20 cellular contexts compared by ENCODE assay signal in genomic region chr12:76549131-76549530, GRCh38. TPM values are rescaled to one million over a fixed set of nuclear protein-coding genes. Genes with fewer than 3 reads are reported as not detected.
DNase-seq lines count a peak whose midpoint lies in the region; ATAC-seq and TF ChIP-seq lines count a peak whose summit lies in the region.
"Had no signal": no experiment of that assay in that cellular context is flagged by ENCODE, and none has a peak within 500 bp of the region (broad histone marks: within the 10 kb centered on the region; RNA-seq: fewer than 3 reads in every experiment).

No MANE protein-coding gene starts in this region.

- H3K27ac Mint-ChIP-seq in CD4-positive, CD25-positive, alpha-beta regulatory T cell, result no peak overlapping the region
- peak overlapping the region; percentile 16 to 76 (median 23) for H3K27ac Mint-ChIP-seq in nephron
- H3K27ac Mint-ChIP-seq: activated CD4-positive, alpha-beta T cell treated with anti-CD3 and anti-CD28 coated beads for 36 hours; natural killer cell had no signal

- H2BK5ac ChIP-seq in IMR-90 (ENCODE audit: low read depth, low read length, poor library complexity, severe bottlenecking), result peak overlapping the region; percentile 17

- H3K18ac ChIP-seq in IMR-90 (ENCODE audit: low read depth, low read length), result no peak overlapping the region

- H3K4me2 ChIP-seq in IMR-90 (ENCODE audit: low read depth, low read length), result peak overlapping the region; percentile 46; the same call in 1 of the 2 replicates
- H3K4me2 ChIP-seq: KMS-11 had no signal

- H3K27me3 ChIP-seq in CD4-positive, CD25-positive, alpha-beta regulatory T cell (ENCODE audit: control insufficient read depth, insufficient read depth, low read length), result no peaks in the 10 kb centered on the region
- H3K27me3 ChIP-seq in IMR-90 (ENCODE audit: control insufficient read depth, insufficient read depth, low read length) (no peaks in the 10 kb centered on the region), tibial artery (no peaks in the 10 kb centered on the region)
- H3K27me3 ChIP-seq: heart right ventricle had no signal

- peaks cover 45% of the 10 kb centered on the region for H3K4me1 ChIP-seq in CD4-positive, CD25-positive, alpha-beta regulatory T cell (ENCODE audit: control insufficient read depth, insufficient read depth, low read length, poor library complexity, severe bottlenecking)
- H3K4me1 ChIP-seq in IMR-90 (ENCODE audit: control insufficient read depth, insufficient read depth, low read length), result peaks cover 3% of the 10 kb centered on the region; the same call in 1 of the 2 replicates
- H3K4me1 ChIP-seq in tibial artery, result peaks cover 0 to 33% (median under 1%) of the 10 kb centered on the region in 4 donors

- no peak overlapping the region for H3K56ac ChIP-seq in IMR-90 (ENCODE audit: extremely low read depth, insufficient read depth, low read length)

- TF ChIP-seq POLR2A in IMR-90 (IDR thresholded peaks at IDR 0.05; ENCODE audit: low read depth, low read length), result no peak

- H3K27ac ChIP-seq in CD4-positive, CD25-positive, alpha-beta regulatory T cell (ENCODE audit: insufficient read depth, low read length, poor library complexity, severe bottlenecking), result no peak overlapping the region
- H3K27ac ChIP-seq in IMR-90 (ENCODE audit: insufficient read depth, low read length) (no peak overlapping the region), tibial artery (no peak overlapping the region)
- H3K27ac ChIP-seq: heart right ventricle, HL-60, KMS-11 had no signal

- peaks cover 22% of the 10 kb centered on the region; the same call in 1 of the 2 replicates for H4K20me1 ChIP-seq in IMR-90 (ENCODE audit: insufficient read depth, low read length)

- H3K36me3 Mint-ChIP-seq in CD4-positive, CD25-positive, alpha-beta regulatory T cell, result no peaks in the 10 kb centered on the region
- H3K36me3 Mint-ChIP-seq in nephron (ENCODE audit: low read depth), result no peaks in the 10 kb centered on the region
- H3K36me3 Mint-ChIP-seq: natural killer cell had no signal

- BruUV-seq in IMR-90 (replicated peaks; lab: Mats Ljungman, UMichigan), result no TSS peak

- H3K79me1 ChIP-seq in IMR-90 (ENCODE audit: low read depth in 1 of 2, low read length in 2 of 2), result peaks cover 17 to 60% of the 10 kb centered on the region in 2 experiments

- DNase-seq in CD4-positive, CD25-positive, alpha-beta regulatory T cell, result no peak
- peak; percentile 18 for DNase-seq in IMR-90
- peak; percentile 21 for DNase-seq in astrocyte of the hippocampus (ENCODE audit: low read depth, low spot score)
- no peak for DNase-seq in NCI-H1694 (lab: John Stamatoyannopoulos, UW)
- no peak for DNase-seq in NCI-H1092 treated with DMSO at 0.1 percent for 48 hours (lab: John Stamatoyannopoulos, UW)
- DNase-seq in tibial artery, result no peak
- no peak for DNase-seq in activated CD4-positive, alpha-beta T cell treated with anti-CD3 and anti-CD28 coated beads, Interleukin-2, amount 50 U/mL, for 4 hours
- DNase-seq: activated CD4-positive, alpha-beta T cell treated with anti-CD3 and anti-CD28 coated beads for 36 hours; activated naive CD4-positive, alpha-beta T cell; CD8-positive, alpha-beta memory T cell; DND-41; heart right ventricle; natural killer cell; NCI-H146; NCI-H226; stimulated activated naive CD8-positive, alpha-beta T cell treated with anti-CD3 and anti-CD28 coated beads, Interleukin-15, amount 100 ng/mL, for 72 hours had no signal

- TF ChIP-seq CTCF in IMR-90 (conservative IDR thresholded peaks at IDR 0.05; ENCODE audit: low read depth, low read length) (no peak), nephron (IDR thresholded peaks at IDR 0.05; ENCODE audit: unreplicated experiment in 3 of 3) (no peak), tibial artery (IDR thresholded peaks at IDR 0.05) (no peak)

- no peak overlapping the region for H3K9ac ChIP-seq in IMR-90 (ENCODE audit: low read depth, low read length)
- H3K9ac ChIP-seq: KMS-11 had no signal

- H3K14ac ChIP-seq in IMR-90 (replicated peaks; ENCODE audit: low read depth, low read length), result no peak overlapping the region

- no peak overlapping the region for H3K4ac ChIP-seq in IMR-90 (ENCODE audit: low read depth, low read length)

- H2BK120ac ChIP-seq in IMR-90 (ENCODE audit: low read depth, low read length), result no peak overlapping the region

- CTCF ChIA-PET in IMR-90 (lab: Yijun Ruan, JAX), result no interaction called here

- 93% methylated on average over 2 of the region's 4 CpGs; no CpG with 5 or more reads in 1 of the 2 experiments for WGBS in IMR-90 (ENCODE audit: extremely low coverage in 2 of 2, insufficient read length in 1 of 2), 2 experiments

- no peak overlapping the region for H2AFZ ChIP-seq in IMR-90 (replicated peaks; ENCODE audit: low read length, poor library complexity)

- ATAC-seq in CD4-positive, CD25-positive, alpha-beta regulatory T cell (ENCODE audit: low read depth in 2 of 2), result no peak
- ATAC-seq in IMR-90 (ENCODE audit: low read depth), result no peak; the same call in 1 of the 2 replicates
- ATAC-seq: activated CD4-positive, alpha-beta T cell treated with anti-CD3 and anti-CD28 coated beads for 36 hours; heart right ventricle; natural killer cell; stimulated activated naive CD8-positive, alpha-beta T cell treated with anti-CD3 and anti-CD28 coated beads, Interleukin-15, amount 100 ng/mL, for 72 hours had no signal

- intact Hi-C loops in IMR-90 (cut with micrococcal nuclease) (no loop called here), tibial artery (cut with DNase I; ENCODE audit: low total_unique reads) (no loop called here)

- no peak overlapping the region for H4K5ac ChIP-seq in IMR-90 (ENCODE audit: low read depth, low read length)

- H3K27me3 Mint-ChIP-seq in CD4-positive, CD25-positive, alpha-beta regulatory T cell, result no peaks in the 10 kb centered on the region
- H3K27me3 Mint-ChIP-seq in nephron (ENCODE audit: low read depth), result no peaks in the 10 kb centered on the region
- H3K27me3 Mint-ChIP-seq: activated CD4-positive, alpha-beta T cell treated with anti-CD3 and anti-CD28 coated beads for 36 hours; CD8-positive, alpha-beta memory T cell; stimulated activated naive CD8-positive, alpha-beta T cell treated with anti-CD3 and anti-CD28 coated beads, Interleukin-15, amount 100 ng/mL, for 72 hours had no signal

- H3K4me3 ChIP-seq in CD4-positive, CD25-positive, alpha-beta regulatory T cell (ENCODE audit: low read depth, low read length), result no peak overlapping the region
- H3K4me3 ChIP-seq in IMR-90 (ENCODE audit: insufficient read depth, low read depth, low read length) (no peak overlapping the region), tibial artery (no peak overlapping the region)
- H3K4me3 ChIP-seq: heart right ventricle, lung had no signal

- dilution Hi-C loops in IMR-90 (cut with HindIII; ENCODE audit: low sequenced_read_pairs, unreplicated experiment), result no loop called here

- H2BK15ac ChIP-seq in IMR-90 (ENCODE audit: low read depth, low read length), result no peak overlapping the region

- in situ Hi-C loops in IMR-90 (cut with MboI; ENCODE audit: low sequenced_read_pairs), result no loop called here

- peaks cover 5% of the 10 kb centered on the region for H3K36me3 ChIP-seq in CD4-positive, CD25-positive, alpha-beta regulatory T cell (ENCODE audit: control insufficient read depth, insufficient read depth, low read length)
- H3K36me3 ChIP-seq in IMR-90 (ENCODE audit: control insufficient read depth, insufficient read depth, low read length) (no peaks in the 10 kb centered on the region), tibial artery (no peaks in the 10 kb centered on the region)
- H3K36me3 ChIP-seq: heart right ventricle had no signal

- H3K9me1 ChIP-seq in IMR-90 (ENCODE audit: insufficient read depth, low read length), result peaks cover 5% of the 10 kb centered on the region; the same call in 1 of the 2 replicates

- no peak overlapping the region for H3K23ac ChIP-seq in IMR-90 (ENCODE audit: low read depth, low read length)

- no peak overlapping the region for H4K8ac ChIP-seq in IMR-90 (ENCODE audit: low read depth in 2 of 2, low read length in 2 of 2)

- H3K4me1 Mint-ChIP-seq in CD4-positive, CD25-positive, alpha-beta regulatory T cell, result peaks cover 57 to 87% (median 75%) of the 10 kb centered on the region in 4 donors
- peaks cover 24% of the 10 kb centered on the region for H3K4me1 Mint-ChIP-seq in nephron

- no peak overlapping the region for H2AK9ac ChIP-seq in IMR-90 (replicated peaks; ENCODE audit: low read depth, low read length, poor library complexity)

- POLR2A ChIA-PET in IMR-90 (lab: Charles Lee; ENCODE audit: unreplicated experiment), result no interaction called here

- H3K4me3 Mint-ChIP-seq in CD4-positive, CD25-positive, alpha-beta regulatory T cell, result peak overlapping the region in 3 of 4 donors; percentile 17 to 54 (median 19)
- H3K4me3 Mint-ChIP-seq in nephron, result no peak overlapping the region
- H3K4me3 Mint-ChIP-seq: activated CD4-positive, alpha-beta T cell treated with anti-CD3 and anti-CD28 coated beads for 36 hours; natural killer cell had no signal

- no peak for TF ChIP-seq RAD21 in IMR-90 (IDR thresholded peaks at IDR 0.05; ENCODE audit: low read length)

- no peak overlapping the region for H2AK5ac ChIP-seq in IMR-90 (ENCODE audit: low read depth, low read length)

- no peak overlapping the region for H4K91ac ChIP-seq in IMR-90 (ENCODE audit: insufficient read depth, low read depth, low read length)

- no peaks in the 10 kb centered on the region for H3K9me3 ChIP-seq in CD4-positive, CD25-positive, alpha-beta regulatory T cell (ENCODE audit: control insufficient read depth in 2 of 2, low read length in 2 of 2)
- H3K9me3 ChIP-seq in IMR-90 (ENCODE audit: control insufficient read depth, insufficient read depth, low read length) (no peaks in the 10 kb centered on the region), tibial artery (no peaks in the 10 kb centered on the region)
- H3K9me3 ChIP-seq: heart right ventricle had no signal

- H3K9me3 Mint-ChIP-seq in CD4-positive, CD25-positive, alpha-beta regulatory T cell, result no peaks in the 10 kb centered on the region
- no peaks in the 10 kb centered on the region for H3K9me3 Mint-ChIP-seq in nephron
- H3K9me3 Mint-ChIP-seq: CD8-positive, alpha-beta memory T cell; natural killer cell; stimulated activated naive CD8-positive, alpha-beta T cell treated with anti-CD3 and anti-CD28 coated beads, Interleukin-15, amount 100 ng/mL, for 72 hours had no signal

- no peak overlapping the region for H2BK20ac ChIP-seq in IMR-90 (ENCODE audit: low read depth, low read length)

TF ChIP-seq in IMR-90, 13 proteins besides CTCF, POLR2A, EP300 and RAD21 (continues in another document):
- TF ChIP-seq CHD1 (IDR thresholded peaks at IDR 0.05; ENCODE audit: low read depth, low read length), result no peak
- no peak for TF ChIP-seq RCOR1 (IDR thresholded peaks at IDR 0.05; ENCODE audit: insufficient replicate concordance, low read length)
- no peak for TF ChIP-seq MAFK (IDR thresholded peaks at IDR 0.05; ENCODE audit: low read depth, low read length)

RNA-seq across cellular contexts. Expression of gene OSBPL8, which starts 10.4 kb away (rescaled TPM):
- 195 TPM for total RNA-seq in CD4-positive, CD25-positive, alpha-beta regulatory T cell
- polyA plus RNA-seq in CD4-positive, CD25-positive, alpha-beta regulatory T cell, result 100 to 1,000 TPM; 129 to 187 (median 153) TPM
- 24.2 and 48.0 TPM in 2 replicates for total RNA-seq in IMR-90 (2012; rRNA removed)
- 16.3 and 17.8 TPM in 2 replicates for polyA plus RNA-seq in IMR-90 (2012; rRNA removed)
- 17.3 and 24.6 TPM in 2 replicates for polyA plus RNA-seq in IMR-90 (2012; cell fraction: cytosol; rRNA removed)
- polyA plus RNA-seq in IMR-90 (2012; cell fraction: nucleus; rRNA removed; ENCODE audit: low replicate concordance), result 14.6 and 33.3 TPM in 2 replicates

Comparison
In these comparisons a context has a peak if more than half of its experiments do, and no peak if none do; other contexts are left out.
1. DNase-seq: peak in IMR-90 (single experiment) and astrocyte of the hippocampus (single experiment); none in CD4-positive, CD25-positive, alpha-beta regulatory T cell (0 of 3), NCI-H1694 (single experiment), NCI-H1092 treated with DMSO at 0.1 percent for 48 hours (single experiment), tibial artery (0 of 2) and activated CD4-positive, alpha-beta T cell treated with anti-CD3 and anti-CD28 coated beads, Interleukin-2, amount 50 U/mL, for 4 hours (0 of 2).
2. H3K27ac Mint-ChIP-seq: peak in nephron (3 of 3); none in CD4-positive, CD25-positive, alpha-beta regulatory T cell (0 of 3).
3. H3K4me3 Mint-ChIP-seq: peak in CD4-positive, CD25-positive, alpha-beta regulatory T cell (3 of 4); none in nephron (0 of 3).